ENCODE assay signal across 1 cellular context in the genomic region with DNA sequence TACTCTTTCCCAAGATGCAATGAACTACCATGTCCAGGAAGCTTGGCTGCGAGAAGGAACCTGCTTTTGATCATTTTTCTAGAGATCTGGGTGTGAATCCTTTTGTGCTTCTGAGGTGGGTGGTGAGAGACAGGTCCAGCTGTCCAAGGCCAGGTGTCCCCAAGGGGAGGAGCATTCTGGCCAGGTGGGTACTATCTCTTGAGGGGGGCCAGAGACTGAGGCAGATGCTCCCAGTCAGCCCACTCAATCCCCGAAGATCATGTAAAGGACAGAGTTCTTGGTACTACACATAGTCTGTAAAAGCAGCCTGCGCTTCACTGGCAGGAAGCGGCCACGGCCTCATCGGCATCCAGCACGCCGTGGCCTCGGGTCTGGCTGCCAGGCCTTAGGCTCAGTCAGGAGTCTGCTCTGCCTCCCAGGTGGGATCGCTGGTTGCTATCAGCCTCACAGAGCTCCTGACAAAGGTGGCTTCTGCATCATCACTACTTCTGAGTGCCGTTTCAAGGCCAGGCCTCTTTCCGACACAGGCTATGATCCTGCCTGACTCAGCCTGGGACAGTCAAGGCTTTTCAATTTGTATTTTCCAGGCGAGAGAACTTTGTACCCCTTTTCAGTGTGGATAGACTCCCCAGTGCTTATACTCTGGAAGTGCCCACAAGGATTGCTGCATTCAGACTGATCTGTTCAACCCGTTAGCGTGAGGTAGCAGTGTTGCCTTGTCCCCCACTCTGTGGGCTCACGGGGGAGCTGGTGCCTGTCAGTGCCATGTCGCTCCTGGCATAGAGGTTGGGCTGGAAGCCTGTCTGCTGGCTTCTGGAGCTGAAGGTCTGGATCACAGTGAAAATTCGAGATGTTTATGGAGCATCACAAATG.
A peak's percentile ranks its signal among the peaks of the same experiment; 100 is the strongest.
TF ChIP-seq lines count a peak whose summit lies in the region.

No MANE protein-coding gene starts in this region.

TF ChIP-seq in HepG2, 621 proteins besides CTCF, POLR2A, EP300 and RAD21 (continued from another document and continues in another):
- TF ChIP-seq, protein P1, sequence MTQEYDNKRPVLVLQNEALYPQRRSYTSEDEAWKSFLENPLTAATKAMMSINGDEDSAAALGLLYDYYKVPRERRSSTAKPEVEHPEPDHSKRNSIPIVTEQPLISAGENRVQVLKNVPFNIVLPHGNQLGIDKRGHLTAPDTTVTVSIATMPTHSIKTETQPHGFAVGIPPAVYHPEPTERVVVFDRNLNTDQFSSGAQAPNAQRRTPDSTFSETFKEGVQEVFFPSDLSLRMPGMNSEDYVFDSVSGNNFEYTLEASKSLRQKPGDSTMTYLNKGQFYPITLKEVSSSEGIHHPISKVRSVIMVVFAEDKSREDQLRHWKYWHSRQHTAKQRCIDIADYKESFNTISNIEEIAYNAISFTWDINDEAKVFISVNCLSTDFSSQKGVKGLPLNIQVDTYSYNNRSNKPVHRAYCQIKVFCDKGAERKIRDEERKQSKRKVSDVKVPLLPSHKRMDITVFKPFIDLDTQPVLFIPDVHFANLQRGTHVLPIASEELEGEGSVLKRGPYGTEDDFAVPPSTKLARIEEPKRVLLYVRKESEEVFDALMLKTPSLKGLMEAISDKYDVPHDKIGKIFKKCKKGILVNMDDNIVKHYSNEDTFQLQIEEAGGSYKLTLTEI (CRISPR knock-in tag; conservative IDR thresholded peaks at IDR 0.05): no peak
- TF ChIP-seq ZNF558 (CRISPR knock-in tag; IDR thresholded peaks at IDR 0.05; ENCODE audit: borderline replicate concordance) (no peak), TOPORS (CRISPR knock-in tag; IDR thresholded peaks at IDR 0.05) (no peak), SRSF4 (IDR thresholded peaks at IDR 0.05; ENCODE audit: low read depth, low read length, poor library complexity, severe bottlenecking) (no peak), ZNF556 (CRISPR knock-in tag; IDR thresholded peaks at IDR 0.05; ENCODE audit: borderline replicate concordance) (no peak; the same call in 1 of the 2 replicates), ZKSCAN5 (CRISPR knock-in tag; IDR thresholded peaks at IDR 0.05) (no peak), KLF11 (CRISPR knock-in tag; IDR thresholded peaks at IDR 0.05) (no peak), SMAD9 (CRISPR knock-in tag; IDR thresholded peaks at IDR 0.05) (no peak), HNRNPLL (IDR thresholded peaks at IDR 0.05; ENCODE audit: low read depth, low read length, poor library complexity, severe bottlenecking) (no peak), ZNF75D (CRISPR knock-in tag; IDR thresholded peaks at IDR 0.05; ENCODE audit: borderline replicate concordance) (no peak), ZNF724P (CRISPR knock-in tag; IDR thresholded peaks at IDR 0.05; ENCODE audit: borderline replicate concordance) (no peak), NR2F6 (IDR thresholded peaks at IDR 0.05) (no peak), NR2F6 (CRISPR knock-in tag; IDR thresholded peaks at IDR 0.05) (no peak), CBX2 (IDR thresholded peaks at IDR 0.05; ENCODE audit: low read depth, low read length) (no peak), CBX2 (CRISPR knock-in tag; IDR thresholded peaks at IDR 0.05; ENCODE audit: low read depth) (no peak), ETV6 (CRISPR knock-in tag; conservative IDR thresholded peaks at IDR 0.05) (no peak), TCF12 (IDR thresholded peaks at IDR 0.05) (no peak), TCF12 (CRISPR knock-in tag; IDR thresholded peaks at IDR 0.05) (no peak), SMAD1 (CRISPR knock-in tag; IDR thresholded peaks at IDR 0.05; ENCODE audit: borderline replicate concordance, low read depth) (peak; percentile 57; the same call in 1 of the 2 replicates), NONO (IDR thresholded peaks at IDR 0.05) (no peak), NONO (CRISPR knock-in tag; conservative IDR thresholded peaks at IDR 0.05) (no peak; the same call in 1 of the 2 replicates), REL (CRISPR knock-in tag; conservative IDR thresholded peaks at IDR 0.05) (no peak)
- TF ChIP-seq, protein P2, sequence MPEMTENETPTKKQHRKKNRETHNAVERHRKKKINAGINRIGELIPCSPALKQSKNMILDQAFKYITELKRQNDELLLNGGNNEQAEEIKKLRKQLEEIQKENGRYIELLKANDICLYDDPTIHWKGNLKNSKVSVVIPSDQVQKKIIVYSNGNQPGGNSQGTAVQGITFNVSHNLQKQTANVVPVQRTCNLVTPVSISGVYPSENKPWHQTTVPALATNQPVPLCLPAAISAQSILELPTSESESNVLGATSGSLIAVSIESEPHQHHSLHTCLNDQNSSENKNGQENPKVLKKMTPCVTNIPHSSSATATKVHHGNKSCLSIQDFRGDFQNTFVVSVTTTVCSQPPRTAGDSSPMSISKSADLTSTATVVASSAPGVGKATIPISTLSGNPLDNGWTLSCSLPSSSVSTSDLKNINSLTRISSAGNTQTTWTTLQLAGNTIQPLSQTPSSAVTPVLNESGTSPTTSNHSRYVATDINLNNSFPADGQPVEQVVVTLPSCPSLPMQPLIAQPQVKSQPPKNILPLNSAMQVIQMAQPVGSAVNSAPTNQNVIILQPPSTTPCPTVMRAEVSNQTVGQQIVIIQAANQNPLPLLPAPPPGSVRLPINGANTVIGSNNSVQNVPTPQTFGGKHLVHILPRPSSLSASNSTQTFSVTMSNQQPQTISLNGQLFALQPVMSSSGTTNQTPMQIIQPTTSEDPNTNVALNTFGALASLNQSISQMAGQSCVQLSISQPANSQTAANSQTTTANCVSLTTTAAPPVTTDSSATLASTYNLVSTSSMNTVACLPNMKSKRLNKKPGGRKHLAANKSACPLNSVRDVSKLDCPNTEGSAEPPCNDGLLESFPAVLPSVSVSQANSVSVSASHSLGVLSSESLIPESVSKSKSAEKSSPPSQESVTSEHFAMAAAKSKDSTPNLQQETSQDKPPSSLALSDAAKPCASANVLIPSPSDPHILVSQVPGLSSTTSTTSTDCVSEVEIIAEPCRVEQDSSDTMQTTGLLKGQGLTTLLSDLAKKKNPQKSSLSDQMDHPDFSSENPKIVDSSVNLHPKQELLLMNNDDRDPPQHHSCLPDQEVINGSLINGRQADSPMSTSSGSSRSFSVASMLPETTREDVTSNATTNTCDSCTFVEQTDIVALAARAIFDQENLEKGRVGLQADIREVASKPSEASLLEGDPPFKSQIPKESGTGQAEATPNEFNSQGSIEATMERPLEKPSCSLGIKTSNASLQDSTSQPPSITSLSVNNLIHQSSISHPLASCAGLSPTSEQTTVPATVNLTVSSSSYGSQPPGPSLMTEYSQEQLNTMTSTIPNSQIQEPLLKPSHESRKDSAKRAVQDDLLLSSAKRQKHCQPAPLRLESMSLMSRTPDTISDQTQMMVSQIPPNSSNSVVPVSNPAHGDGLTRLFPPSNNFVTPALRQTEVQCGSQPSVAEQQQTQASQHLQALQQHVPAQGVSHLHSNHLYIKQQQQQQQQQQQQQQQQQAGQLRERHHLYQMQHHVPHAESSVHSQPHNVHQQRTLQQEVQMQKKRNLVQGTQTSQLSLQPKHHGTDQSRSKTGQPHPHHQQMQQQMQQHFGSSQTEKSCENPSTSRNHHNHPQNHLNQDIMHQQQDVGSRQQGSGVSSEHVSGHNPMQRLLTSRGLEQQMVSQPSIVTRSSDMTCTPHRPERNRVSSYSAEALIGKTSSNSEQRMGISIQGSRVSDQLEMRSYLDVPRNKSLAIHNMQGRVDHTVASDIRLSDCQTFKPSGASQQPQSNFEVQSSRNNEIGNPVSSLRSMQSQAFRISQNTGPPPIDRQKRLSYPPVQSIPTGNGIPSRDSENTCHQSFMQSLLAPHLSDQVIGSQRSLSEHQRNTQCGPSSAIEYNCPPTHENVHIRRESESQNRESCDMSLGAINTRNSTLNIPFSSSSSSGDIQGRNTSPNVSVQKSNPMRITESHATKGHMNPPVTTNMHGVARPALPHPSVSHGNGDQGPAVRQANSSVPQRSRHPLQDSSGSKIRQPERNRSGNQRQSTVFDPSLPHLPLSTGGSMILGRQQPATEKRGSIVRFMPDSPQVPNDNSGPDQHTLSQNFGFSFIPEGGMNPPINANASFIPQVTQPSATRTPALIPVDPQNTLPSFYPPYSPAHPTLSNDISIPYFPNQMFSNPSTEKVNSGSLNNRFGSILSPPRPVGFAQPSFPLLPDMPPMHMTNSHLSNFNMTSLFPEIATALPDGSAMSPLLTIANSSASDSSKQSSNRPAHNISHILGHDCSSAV (CRISPR knock-in tag; IDR thresholded peaks at IDR 0.05; ENCODE audit: borderline replicate concordance): no peak
- TF ChIP-seq, protein P3, sequence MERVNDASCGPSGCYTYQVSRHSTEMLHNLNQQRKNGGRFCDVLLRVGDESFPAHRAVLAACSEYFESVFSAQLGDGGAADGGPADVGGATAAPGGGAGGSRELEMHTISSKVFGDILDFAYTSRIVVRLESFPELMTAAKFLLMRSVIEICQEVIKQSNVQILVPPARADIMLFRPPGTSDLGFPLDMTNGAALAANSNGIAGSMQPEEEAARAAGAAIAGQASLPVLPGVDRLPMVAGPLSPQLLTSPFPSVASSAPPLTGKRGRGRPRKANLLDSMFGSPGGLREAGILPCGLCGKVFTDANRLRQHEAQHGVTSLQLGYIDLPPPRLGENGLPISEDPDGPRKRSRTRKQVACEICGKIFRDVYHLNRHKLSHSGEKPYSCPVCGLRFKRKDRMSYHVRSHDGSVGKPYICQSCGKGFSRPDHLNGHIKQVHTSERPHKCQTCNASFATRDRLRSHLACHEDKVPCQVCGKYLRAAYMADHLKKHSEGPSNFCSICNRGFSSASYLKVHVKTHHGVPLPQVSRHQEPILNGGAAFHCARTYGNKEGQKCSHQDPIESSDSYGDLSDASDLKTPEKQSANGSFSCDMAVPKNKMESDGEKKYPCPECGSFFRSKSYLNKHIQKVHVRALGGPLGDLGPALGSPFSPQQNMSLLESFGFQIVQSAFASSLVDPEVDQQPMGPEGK (CRISPR knock-in tag; IDR thresholded peaks at IDR 0.05): 0 out of 2 replicates have a peak, but pooled peaks have one; percentile 24
- TF ChIP-seq, protein P4, sequence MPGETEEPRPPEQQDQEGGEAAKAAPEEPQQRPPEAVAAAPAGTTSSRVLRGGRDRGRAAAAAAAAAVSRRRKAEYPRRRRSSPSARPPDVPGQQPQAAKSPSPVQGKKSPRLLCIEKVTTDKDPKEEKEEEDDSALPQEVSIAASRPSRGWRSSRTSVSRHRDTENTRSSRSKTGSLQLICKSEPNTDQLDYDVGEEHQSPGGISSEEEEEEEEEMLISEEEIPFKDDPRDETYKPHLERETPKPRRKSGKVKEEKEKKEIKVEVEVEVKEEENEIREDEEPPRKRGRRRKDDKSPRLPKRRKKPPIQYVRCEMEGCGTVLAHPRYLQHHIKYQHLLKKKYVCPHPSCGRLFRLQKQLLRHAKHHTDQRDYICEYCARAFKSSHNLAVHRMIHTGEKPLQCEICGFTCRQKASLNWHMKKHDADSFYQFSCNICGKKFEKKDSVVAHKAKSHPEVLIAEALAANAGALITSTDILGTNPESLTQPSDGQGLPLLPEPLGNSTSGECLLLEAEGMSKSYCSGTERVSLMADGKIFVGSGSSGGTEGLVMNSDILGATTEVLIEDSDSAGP (CRISPR knock-in tag; IDR thresholded peaks at IDR 0.05; ENCODE audit: borderline replicate concordance): peak; percentile 65; the same call in 1 of the 2 replicates
- TF ChIP-seq, protein P5, sequence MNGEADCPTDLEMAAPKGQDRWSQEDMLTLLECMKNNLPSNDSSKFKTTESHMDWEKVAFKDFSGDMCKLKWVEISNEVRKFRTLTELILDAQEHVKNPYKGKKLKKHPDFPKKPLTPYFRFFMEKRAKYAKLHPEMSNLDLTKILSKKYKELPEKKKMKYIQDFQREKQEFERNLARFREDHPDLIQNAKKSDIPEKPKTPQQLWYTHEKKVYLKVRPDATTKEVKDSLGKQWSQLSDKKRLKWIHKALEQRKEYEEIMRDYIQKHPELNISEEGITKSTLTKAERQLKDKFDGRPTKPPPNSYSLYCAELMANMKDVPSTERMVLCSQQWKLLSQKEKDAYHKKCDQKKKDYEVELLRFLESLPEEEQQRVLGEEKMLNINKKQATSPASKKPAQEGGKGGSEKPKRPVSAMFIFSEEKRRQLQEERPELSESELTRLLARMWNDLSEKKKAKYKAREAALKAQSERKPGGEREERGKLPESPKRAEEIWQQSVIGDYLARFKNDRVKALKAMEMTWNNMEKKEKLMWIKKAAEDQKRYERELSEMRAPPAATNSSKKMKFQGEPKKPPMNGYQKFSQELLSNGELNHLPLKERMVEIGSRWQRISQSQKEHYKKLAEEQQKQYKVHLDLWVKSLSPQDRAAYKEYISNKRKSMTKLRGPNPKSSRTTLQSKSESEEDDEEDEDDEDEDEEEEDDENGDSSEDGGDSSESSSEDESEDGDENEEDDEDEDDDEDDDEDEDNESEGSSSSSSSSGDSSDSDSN (CRISPR knock-in tag; IDR thresholded peaks at IDR 0.05): peak; percentile 45
- TF ChIP-seq, protein P6, sequence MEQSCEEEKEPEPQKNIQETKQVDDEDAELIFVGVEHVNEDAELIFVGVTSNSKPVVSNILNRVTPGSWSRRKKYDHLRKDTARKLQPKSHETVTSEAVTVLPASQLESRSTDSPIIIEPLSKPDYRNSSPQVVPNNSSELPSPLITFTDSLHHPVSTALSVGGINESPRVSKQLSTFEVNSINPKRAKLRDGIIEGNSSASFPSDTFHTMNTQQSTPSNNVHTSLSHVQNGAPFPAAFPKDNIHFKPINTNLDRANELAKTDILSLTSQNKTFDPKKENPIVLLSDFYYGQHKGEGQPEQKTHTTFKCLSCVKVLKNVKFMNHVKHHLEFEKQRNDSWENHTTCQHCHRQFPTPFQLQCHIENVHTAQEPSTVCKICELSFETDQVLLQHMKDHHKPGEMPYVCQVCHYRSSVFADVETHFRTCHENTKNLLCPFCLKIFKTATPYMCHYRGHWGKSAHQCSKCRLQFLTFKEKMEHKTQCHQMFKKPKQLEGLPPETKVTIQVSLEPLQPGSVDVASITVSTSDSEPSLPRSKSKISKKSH (CRISPR knock-in tag; IDR thresholded peaks at IDR 0.05; ENCODE audit: borderline replicate concordance): no peak
- TF ChIP-seq, protein P7, sequence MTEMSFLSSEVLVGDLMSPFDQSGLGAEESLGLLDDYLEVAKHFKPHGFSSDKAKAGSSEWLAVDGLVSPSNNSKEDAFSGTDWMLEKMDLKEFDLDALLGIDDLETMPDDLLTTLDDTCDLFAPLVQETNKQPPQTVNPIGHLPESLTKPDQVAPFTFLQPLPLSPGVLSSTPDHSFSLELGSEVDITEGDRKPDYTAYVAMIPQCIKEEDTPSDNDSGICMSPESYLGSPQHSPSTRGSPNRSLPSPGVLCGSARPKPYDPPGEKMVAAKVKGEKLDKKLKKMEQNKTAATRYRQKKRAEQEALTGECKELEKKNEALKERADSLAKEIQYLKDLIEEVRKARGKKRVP (CRISPR knock-in tag; IDR thresholded peaks at IDR 0.05): no peak
- TF ChIP-seq, protein P8, sequence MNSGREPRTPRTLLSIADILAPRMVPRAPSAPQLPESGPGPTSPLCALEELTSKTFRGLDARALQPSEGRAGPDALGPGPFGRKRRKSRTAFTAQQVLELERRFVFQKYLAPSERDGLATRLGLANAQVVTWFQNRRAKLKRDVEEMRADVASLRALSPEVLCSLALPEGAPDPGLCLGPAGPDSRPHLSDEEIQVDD (CRISPR knock-in tag; IDR thresholded peaks at IDR 0.05; ENCODE audit: borderline replicate concordance): no peak; the same call in 1 of the 2 replicates
- TF ChIP-seq, protein P9, sequence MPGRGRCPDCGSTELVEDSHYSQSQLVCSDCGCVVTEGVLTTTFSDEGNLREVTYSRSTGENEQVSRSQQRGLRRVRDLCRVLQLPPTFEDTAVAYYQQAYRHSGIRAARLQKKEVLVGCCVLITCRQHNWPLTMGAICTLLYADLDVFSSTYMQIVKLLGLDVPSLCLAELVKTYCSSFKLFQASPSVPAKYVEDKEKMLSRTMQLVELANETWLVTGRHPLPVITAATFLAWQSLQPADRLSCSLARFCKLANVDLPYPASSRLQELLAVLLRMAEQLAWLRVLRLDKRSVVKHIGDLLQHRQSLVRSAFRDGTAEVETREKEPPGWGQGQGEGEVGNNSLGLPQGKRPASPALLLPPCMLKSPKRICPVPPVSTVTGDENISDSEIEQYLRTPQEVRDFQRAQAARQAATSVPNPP (CRISPR knock-in tag; IDR thresholded peaks at IDR 0.05): 0 out of 2 replicates have a peak, but pooled peaks have one; percentile 9
